8 cellular contexts compared by ENCODE assay signal in the genomic region with DNA sequence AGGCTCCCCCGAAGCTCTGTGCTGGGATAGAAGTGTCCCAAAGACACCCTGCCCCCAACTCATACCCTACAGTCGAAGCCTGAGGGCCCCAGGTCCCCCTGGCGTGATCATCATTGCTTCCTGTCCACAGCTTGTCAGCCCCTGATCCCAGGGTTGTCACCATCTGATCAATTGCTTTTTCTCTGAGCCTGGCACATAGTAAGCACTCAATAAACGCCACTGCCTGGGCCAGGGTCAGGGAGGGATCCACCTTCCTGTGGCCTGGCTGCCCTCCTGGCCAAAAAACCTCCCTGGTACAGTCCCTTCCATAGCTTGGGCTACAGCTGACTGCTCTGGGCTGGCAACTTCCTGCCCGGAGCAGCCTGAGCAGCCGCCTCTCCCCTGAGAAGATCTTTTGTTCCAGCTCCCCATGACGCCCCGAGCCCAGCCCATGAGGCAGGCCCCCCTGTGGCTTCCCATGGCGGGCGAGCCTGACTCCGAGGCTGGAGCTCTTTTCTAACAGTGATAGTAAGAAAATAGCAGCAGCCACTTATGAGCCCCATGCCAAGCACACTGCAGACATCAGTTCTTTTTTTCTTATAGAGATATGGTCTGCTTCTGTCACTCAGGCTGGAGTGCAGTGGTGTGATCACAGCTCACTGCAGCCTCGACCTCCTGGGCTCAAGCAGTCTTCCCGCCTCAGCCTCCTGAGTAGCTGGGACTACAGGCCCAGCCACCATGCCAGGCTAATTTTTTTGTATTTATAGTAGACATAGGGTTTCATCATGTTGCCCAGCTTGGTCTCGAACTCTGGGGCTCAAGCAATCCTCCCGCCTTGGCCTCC. TPM values are rescaled to one million over a fixed set of nuclear protein-coding genes. Genes with fewer than 3 reads are reported as not detected.
DNase-seq lines count a peak whose midpoint lies in the region; ATAC-seq, FAIRE-seq and TF ChIP-seq lines count a peak whose summit lies in the region.

No MANE protein-coding gene starts in this region.

- no peaks in the 10 kb centered on the region for H3K9me3 ChIP-seq in parathyroid adenoma (ENCODE audit: control insufficient read depth, low read length)

- H3K27ac ChIP-seq in GM23338 (ENCODE audit: low read depth) (peak overlapping the region; percentile 90), parathyroid adenoma (peak overlapping the region; percentile 8)

- H3K4me3 ChIP-seq in GM23338 (peak overlapping the region; percentile 26), parathyroid adenoma (ENCODE audit: low read depth, low read length) (no peak overlapping the region)

- H4K20me1 ChIP-seq in GM23338 (replicated peaks; ENCODE audit: insufficient read depth) = peaks cover 47% of the 10 kb centered on the region

- H3K27ac Mint-ChIP-seq in GM23338 = peak overlapping the region; percentile 94

- peaks cover 100% of the 10 kb centered on the region for H3K79me2 ChIP-seq in GM23338 (replicated peaks; ENCODE audit: insufficient read depth)
- H3K79me2 ChIP-seq in parathyroid adenoma = peaks cover 6% of the 10 kb centered on the region

- H3K27me3 ChIP-seq in GM23338 (ENCODE audit: insufficient read depth) = no peaks in the 10 kb centered on the region
- no peaks in the 10 kb centered on the region for H3K27me3 ChIP-seq in parathyroid adenoma (ENCODE audit: control insufficient read depth, insufficient read depth, low read length)

- no peaks in the 10 kb centered on the region for H3K36me3 ChIP-seq in GM23338 (ENCODE audit: insufficient read depth)
- no peaks in the 10 kb centered on the region for H3K36me3 ChIP-seq in parathyroid adenoma (ENCODE audit: control insufficient read depth, insufficient read depth, low read length)

- no peaks in the 10 kb centered on the region for H3K9me2 ChIP-seq in GM23338 (ENCODE audit: insufficient read depth)

- H3K9ac ChIP-seq in parathyroid adenoma = no peak overlapping the region

- H2AFZ ChIP-seq in GM23338 = no peak overlapping the region
- H2AFZ ChIP-seq in parathyroid adenoma = no peak overlapping the region

- peak overlapping the region; percentile 56 for H3K4me3 Mint-ChIP-seq in GM23338

- peaks cover 14% of the 10 kb centered on the region for H3K36me3 Mint-ChIP-seq in GM23338 (ENCODE audit: low read depth)

- H3K4me1 Mint-ChIP-seq in GM23338 = peaks cover 71% of the 10 kb centered on the region

- H3K9me3 Mint-ChIP-seq in GM23338 = no peaks in the 10 kb centered on the region

- ATAC-seq in GM23338 = peak; percentile 78
- ATAC-seq in esophagus mucosa = peak; percentile 10

- peaks cover 71% of the 10 kb centered on the region for H3K4me1 ChIP-seq in GM23338 (ENCODE audit: insufficient read depth)
- peaks cover 4% of the 10 kb centered on the region for H3K4me1 ChIP-seq in parathyroid adenoma

- peaks cover 18% of the 10 kb centered on the region for H3K27me3 Mint-ChIP-seq in GM23338 (ENCODE audit: insufficient read depth, low read depth, poor library complexity)

- TF ChIP-seq CTCF in GM23338 (conservative IDR thresholded peaks at IDR 0.05; ENCODE audit: low read depth in 2 of 2) (no peak), parathyroid adenoma (IDR thresholded peaks at IDR 0.05) (no peak)

- H3F3A ChIP-seq in GM23338 (replicated peaks; ENCODE audit: low read depth) = 0 out of 2 replicates have a peak, but pooled peaks cover 11% of the 10 kb centered on the region

- no peak for FAIRE-seq in HTR-8/SVneo (lab: Jason Lieb, UNC)

- H3K4me2 ChIP-seq in GM23338 (peak overlapping the region; percentile 69), parathyroid adenoma (ENCODE audit: low read length) (no peak overlapping the region)

- peak; percentile 81 for DNase-seq in GM23338 (ENCODE audit: low spot score)
- DNase-seq in RPMI7951 (ENCODE audit: low read depth) = peak; percentile 58
- no peak for DNase-seq in retina
- no peak for DNase-seq in HTR-8/SVneo (ENCODE audit: insufficient read length, low spot score)
- DNase-seq in HPDE6-E6E7 (ENCODE audit: extremely low spot score) = no peak
- DNase-seq in GM19240 (ENCODE audit: insufficient read length, low spot score) = no peak

TF ChIP-seq in GM23338, 12 proteins besides CTCF, POLR2A, EP300 and RAD21:
- no peak for TF ChIP-seq NANOG (IDR thresholded peaks at IDR 0.05; ENCODE audit: borderline replicate concordance)
- no peak for TF ChIP-seq EZH2phosphoT487 (IDR thresholded peaks at IDR 0.05; ENCODE audit: unreplicated experiment)
- TF ChIP-seq ETS1 (IDR thresholded peaks at IDR 0.05) = 0 out of 2 replicates have a peak, but pooled peaks have one; percentile 14

RNA-seq across cellular contexts. Expression of gene SH2B3, which starts 6.5 kb away (rescaled TPM):
- 59.0 and 59.3 TPM in 2 replicates for total RNA-seq in GM23338 (2014; rRNA removed; shearing (Covaris generic))
- 7.6 and 8.1 TPM in 2 replicates for polyA plus RNA-seq in GM23338 (2016; fragmentation: Nextera tagmentation; extraction: Ambion mirVana)
- total RNA-seq in RPMI7951 (2014; rRNA removed; shearing (Covaris generic)) = 99.7 and 105 TPM in 2 replicates
- 1.8 TPM for total RNA-seq in esophagus mucosa

RNA-seq across cellular contexts. Expression of gene PHETA1, which starts 43.3 kb away (rescaled TPM):
- total RNA-seq in GM23338 (2014; rRNA removed; shearing (Covaris generic)) = 12.9 and 15.4 TPM in 2 replicates
- 4.8 and 5.3 TPM in 2 replicates for polyA plus RNA-seq in GM23338 (2016; fragmentation: Nextera tagmentation; extraction: Ambion mirVana)
- 2.3 and 6.8 TPM in 2 replicates for total RNA-seq in RPMI7951 (2014; rRNA removed; shearing (Covaris generic))
- 9.2 TPM for total RNA-seq in esophagus mucosa

Comparison
In these comparisons a context has a peak if more than half of its experiments do, and no peak if none do; other contexts are left out.
1. DNase-seq: peak in GM23338 (single experiment) and RPMI7951 (single experiment); none in retina (single experiment), HTR-8/SVneo (single experiment), HPDE6-E6E7 (single experiment) and GM19240 (single experiment).
2. RNA of gene SH2B3, which starts 6.5 kb away (total RNA-seq): 99.7 to 105 TPM in RPMI7951 and 59.0 to 59.3 TPM in GM23338; 1.8 TPM in esophagus mucosa (single experiment); every median in the first group is over 10 times any median in the second.